In genomic region chr2:109558076-109558882, GRCh38 we compare ENCODE assay signal across 9 cellular contexts. TPM values are rescaled to one million over a fixed set of nuclear protein-coding genes. Genes with fewer than 3 reads are reported as not detected.
DNase-seq lines count a peak whose midpoint lies in the region; ATAC-seq and TF ChIP-seq lines count a peak whose summit lies in the region.
"Had no signal": no experiment of that assay in that cellular context is flagged by ENCODE, and none has a peak within 500 bp of the region (broad histone marks: within the 10 kb centered on the region; RNA-seq: fewer than 3 reads in every experiment).

No MANE protein-coding gene starts in this region.

- ATAC-seq in heart right ventricle, result peak; percentile 49 to 90 (median 74)
- ATAC-seq in GM18873 (IDR thresholded peaks at IDR 0.05; ENCODE audit: low FRiP score, unreplicated experiment), result no peak
- no peak for ATAC-seq in HG03469 (IDR thresholded peaks at IDR 0.05; ENCODE audit: unreplicated experiment)
- no peak for ATAC-seq in GM19324 (IDR thresholded peaks at IDR 0.05; ENCODE audit: low FRiP score, unreplicated experiment)

- H3K4me3 ChIP-seq in heart right ventricle, result no peak overlapping the region
- no peak overlapping the region for H3K4me3 ChIP-seq in left ventricle myocardium inferior
- H3K4me3 ChIP-seq: adrenal gland had no signal

- DNase-seq in heart right ventricle (no peak), cardiac septum (ENCODE audit: low spot score) (no peak), SKM-1 treated with dmso at 0.1 percent for 144 hours (lab: John Stamatoyannopoulos, UW; ENCODE audit: unreplicated experiment) (peak; percentile 80), left ventricle myocardium inferior (no peak), NCI-H1092 (lab: John Stamatoyannopoulos, UW) (no peak)

- no peaks in the 10 kb centered on the region for H3K9me3 ChIP-seq in heart right ventricle
- H3K9me3 ChIP-seq in left ventricle myocardium inferior (replicated peaks), result no peaks in the 10 kb centered on the region
- H3K9me3 ChIP-seq: adrenal gland had no signal

- peaks cover 0 to 71% (median 0%) of the 10 kb centered on the region in 9 donors for H3K36me3 ChIP-seq in heart right ventricle
- H3K36me3 ChIP-seq in left ventricle myocardium inferior, result peaks cover 23% of the 10 kb centered on the region
- H3K36me3 ChIP-seq: adrenal gland had no signal

- TF ChIP-seq CTCF in heart right ventricle (IDR thresholded peaks at IDR 0.05) (no peak), left ventricle myocardium inferior (IDR thresholded peaks at IDR 0.05; ENCODE audit: borderline replicate concordance) (no peak)

- intact Hi-C loops in heart right ventricle (cut with DNase I) (no loop called here), cardiac septum (cut with DNase I) (no loop called here), left ventricle myocardium inferior (cut with micrococcal nuclease) (no loop called here)

- H3K4me1 ChIP-seq in heart right ventricle, result peaks cover 0 to 12% (median 0%) of the 10 kb centered on the region in 9 donors
- H3K4me1 ChIP-seq in left ventricle myocardium inferior, result peaks cover 6% of the 10 kb centered on the region

- H3K27ac ChIP-seq in heart right ventricle, result peak overlapping the region in 2 of 10 donors; percentile 10 to 55
- peak overlapping the region; percentile 17 for H3K27ac ChIP-seq in left ventricle myocardium inferior (replicated peaks)
- H3K27ac ChIP-seq: adrenal gland had no signal

- 68 to 74% methylated on average over 9 of the region's 9 CpGs for WGBS in heart right ventricle, 2 donors

- H3K27me3 ChIP-seq in heart right ventricle (no peaks in the 10 kb centered on the region), left ventricle myocardium inferior (ENCODE audit: low read depth) (no peaks in the 10 kb centered on the region)
- H3K27me3 ChIP-seq: adrenal gland had no signal

RNA-seq across cellular contexts. Expression of gene SEPTIN10, which starts 55.5 kb away (rescaled TPM):
- total RNA-seq in heart right ventricle, result 10 to 100 TPM; 39.8 to 61.0 (median 53.0) TPM
- polyA plus RNA-seq in heart right ventricle, result 10 to 100 TPM; 20.9 to 21.6 TPM
- total RNA-seq in cardiac septum, result 57.4 TPM
- total RNA-seq in left ventricle myocardium inferior, result 55.4 TPM

RNA-seq across cellular contexts. Expression of gene SOWAHC, which starts 55.9 kb away (rescaled TPM):
- total RNA-seq in heart right ventricle, result 1 to 10 TPM; 1.7 to 3.9 (median 2.1) TPM
- 1 to 10 TPM; 1.1 to 1.2 TPM for polyA plus RNA-seq in heart right ventricle
- 2.4 TPM for total RNA-seq in cardiac septum
- 2.3 TPM for total RNA-seq in left ventricle myocardium inferior

Comparison
In these comparisons a context has a peak if more than half of its experiments do, and no peak if none do; other contexts are left out.
1. ATAC-seq: peak in heart right ventricle (8 of 8); none in GM18873 (single experiment), HG03469 (single experiment) and GM19324 (single experiment).